2 cellular contexts compared by ENCODE assay signal in the genomic region with DNA sequence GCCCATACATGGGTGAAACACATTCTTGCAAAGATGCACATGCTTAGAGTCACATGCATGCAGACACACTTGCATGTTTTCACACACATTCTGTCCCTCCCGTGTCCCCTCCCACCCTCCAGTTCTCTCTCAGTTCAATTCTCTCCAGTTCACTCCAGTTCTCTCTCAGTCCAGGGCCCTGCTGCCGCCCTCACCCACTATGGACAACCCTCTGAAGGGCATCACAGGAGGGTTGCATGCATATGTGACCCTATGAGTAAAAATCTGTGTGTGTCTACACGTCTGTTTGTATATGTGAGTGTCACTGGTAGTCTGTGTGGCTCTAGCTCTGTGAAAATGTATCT.
TF ChIP-seq lines count a peak whose summit lies in the region.

No MANE protein-coding gene starts in this region.

TF ChIP-seq in HepG2, 621 proteins besides CTCF, POLR2A, EP300 and RAD21:
- TF ChIP-seq ZNF224 (CRISPR knock-in tag; IDR thresholded peaks at IDR 0.05) (no peak), POGZ (CRISPR knock-in tag; IDR thresholded peaks at IDR 0.05) (no peak), KLF6 (CRISPR knock-in tag; IDR thresholded peaks at IDR 0.05) (no peak), PHF5A (CRISPR knock-in tag; IDR thresholded peaks at IDR 0.05; ENCODE audit: low read depth, unreplicated experiment) (no peak), ZNF709 (CRISPR knock-in tag; IDR thresholded peaks at IDR 0.05) (no peak), HES4 (CRISPR knock-in tag; IDR thresholded peaks at IDR 0.05; ENCODE audit: borderline replicate concordance) (no peak), ZNF780A (CRISPR knock-in tag; IDR thresholded peaks at IDR 0.05) (no peak), SPEN (CRISPR knock-in tag; IDR thresholded peaks at IDR 0.05; ENCODE audit: low read depth) (no peak), ZNF3 (CRISPR knock-in tag; IDR thresholded peaks at IDR 0.05) (no peak), ZSCAN22 (CRISPR knock-in tag; IDR thresholded peaks at IDR 0.05) (no peak), SKI (IDR thresholded peaks at IDR 0.05; ENCODE audit: partially characterized antibody) (no peak), SNRNP70 (IDR thresholded peaks at IDR 0.05; ENCODE audit: low read depth, low read length) (no peak), CEBPG (CRISPR knock-in tag; IDR thresholded peaks at IDR 0.05) (no peak)
- TF ChIP-seq, protein P1, sequence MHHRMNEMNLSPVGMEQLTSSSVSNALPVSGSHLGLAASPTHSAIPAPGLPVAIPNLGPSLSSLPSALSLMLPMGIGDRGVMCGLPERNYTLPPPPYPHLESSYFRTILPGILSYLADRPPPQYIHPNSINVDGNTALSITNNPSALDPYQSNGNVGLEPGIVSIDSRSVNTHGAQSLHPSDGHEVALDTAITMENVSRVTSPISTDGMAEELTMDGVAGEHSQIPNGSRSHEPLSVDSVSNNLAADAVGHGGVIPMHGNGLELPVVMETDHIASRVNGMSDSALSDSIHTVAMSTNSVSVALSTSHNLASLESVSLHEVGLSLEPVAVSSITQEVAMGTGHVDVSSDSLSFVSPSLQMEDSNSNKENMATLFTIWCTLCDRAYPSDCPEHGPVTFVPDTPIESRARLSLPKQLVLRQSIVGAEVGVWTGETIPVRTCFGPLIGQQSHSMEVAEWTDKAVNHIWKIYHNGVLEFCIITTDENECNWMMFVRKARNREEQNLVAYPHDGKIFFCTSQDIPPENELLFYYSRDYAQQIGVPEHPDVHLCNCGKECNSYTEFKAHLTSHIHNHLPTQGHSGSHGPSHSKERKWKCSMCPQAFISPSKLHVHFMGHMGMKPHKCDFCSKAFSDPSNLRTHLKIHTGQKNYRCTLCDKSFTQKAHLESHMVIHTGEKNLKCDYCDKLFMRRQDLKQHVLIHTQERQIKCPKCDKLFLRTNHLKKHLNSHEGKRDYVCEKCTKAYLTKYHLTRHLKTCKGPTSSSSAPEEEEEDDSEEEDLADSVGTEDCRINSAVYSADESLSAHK (CRISPR knock-in tag; IDR thresholded peaks at IDR 0.05; ENCODE audit: borderline replicate concordance), result no peak
- TF ChIP-seq, protein P2, sequence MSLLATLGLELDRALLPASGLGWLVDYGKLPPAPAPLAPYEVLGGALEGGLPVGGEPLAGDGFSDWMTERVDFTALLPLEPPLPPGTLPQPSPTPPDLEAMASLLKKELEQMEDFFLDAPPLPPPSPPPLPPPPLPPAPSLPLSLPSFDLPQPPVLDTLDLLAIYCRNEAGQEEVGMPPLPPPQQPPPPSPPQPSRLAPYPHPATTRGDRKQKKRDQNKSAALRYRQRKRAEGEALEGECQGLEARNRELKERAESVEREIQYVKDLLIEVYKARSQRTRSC (CRISPR knock-in tag; IDR thresholded peaks at IDR 0.05; ENCODE audit: low read depth), result no peak
- TF ChIP-seq, protein P3, sequence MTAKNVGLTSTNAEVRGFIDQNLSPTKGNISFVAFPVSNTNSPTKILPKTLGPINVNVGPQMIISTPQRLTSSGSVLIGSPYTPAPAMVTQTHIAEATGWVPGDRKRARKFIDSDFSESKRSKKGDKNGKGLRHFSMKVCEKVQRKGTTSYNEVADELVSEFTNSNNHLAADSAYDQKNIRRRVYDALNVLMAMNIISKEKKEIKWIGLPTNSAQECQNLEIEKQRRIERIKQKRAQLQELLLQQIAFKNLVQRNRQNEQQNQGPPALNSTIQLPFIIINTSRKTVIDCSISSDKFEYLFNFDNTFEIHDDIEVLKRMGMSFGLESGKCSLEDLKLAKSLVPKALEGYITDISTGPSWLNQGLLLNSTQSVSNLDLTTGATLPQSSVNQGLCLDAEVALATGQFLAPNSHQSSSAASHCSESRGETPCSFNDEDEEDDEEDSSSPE (CRISPR knock-in tag; IDR thresholded peaks at IDR 0.05), result no peak
- TF ChIP-seq, protein P4, sequence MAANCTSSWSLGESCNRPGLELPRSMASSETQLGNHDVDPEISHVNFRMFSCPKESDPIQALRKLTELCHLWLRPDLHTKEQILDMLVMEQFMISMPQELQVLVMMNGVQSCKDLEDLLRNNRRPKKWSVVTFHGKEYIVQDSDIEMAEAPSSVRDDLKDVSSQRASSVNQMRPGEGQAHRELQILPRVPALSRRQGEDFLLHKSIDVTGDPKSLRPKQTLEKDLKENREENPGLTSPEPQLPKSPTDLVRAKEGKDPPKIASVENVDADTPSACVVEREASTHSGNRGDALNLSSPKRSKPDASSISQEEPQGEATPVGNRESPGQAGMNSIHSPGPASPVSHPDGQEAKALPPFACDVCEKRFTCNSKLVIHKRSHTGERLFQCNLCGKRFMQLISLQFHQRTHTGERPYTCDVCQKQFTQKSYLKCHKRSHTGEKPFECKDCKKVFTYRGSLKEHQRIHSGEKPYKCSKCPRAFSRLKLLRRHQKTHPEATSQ (CRISPR knock-in tag; IDR thresholded peaks at IDR 0.05; ENCODE audit: borderline replicate concordance), result no peak

TF ChIP-seq in neural cell, 6 proteins besides CTCF, POLR2A, EP300 and RAD21:
- TF ChIP-seq MXI1 (conservative IDR thresholded peaks at IDR 0.05; ENCODE audit: poor library complexity, severe bottlenecking) (no peak), SMC3 (conservative IDR thresholded peaks at IDR 0.05; ENCODE audit: poor library complexity) (no peak), EZH2 (IDR thresholded peaks at IDR 0.05; ENCODE audit: borderline replicate concordance, insufficient read depth, low read length, poor library complexity, severe bottlenecking) (no peak), POLR2AphosphoS5 (IDR thresholded peaks at IDR 0.05) (no peak), TAF1 (IDR thresholded peaks at IDR 0.05; ENCODE audit: low read depth) (no peak)
- TF ChIP-seq, protein P5, sequence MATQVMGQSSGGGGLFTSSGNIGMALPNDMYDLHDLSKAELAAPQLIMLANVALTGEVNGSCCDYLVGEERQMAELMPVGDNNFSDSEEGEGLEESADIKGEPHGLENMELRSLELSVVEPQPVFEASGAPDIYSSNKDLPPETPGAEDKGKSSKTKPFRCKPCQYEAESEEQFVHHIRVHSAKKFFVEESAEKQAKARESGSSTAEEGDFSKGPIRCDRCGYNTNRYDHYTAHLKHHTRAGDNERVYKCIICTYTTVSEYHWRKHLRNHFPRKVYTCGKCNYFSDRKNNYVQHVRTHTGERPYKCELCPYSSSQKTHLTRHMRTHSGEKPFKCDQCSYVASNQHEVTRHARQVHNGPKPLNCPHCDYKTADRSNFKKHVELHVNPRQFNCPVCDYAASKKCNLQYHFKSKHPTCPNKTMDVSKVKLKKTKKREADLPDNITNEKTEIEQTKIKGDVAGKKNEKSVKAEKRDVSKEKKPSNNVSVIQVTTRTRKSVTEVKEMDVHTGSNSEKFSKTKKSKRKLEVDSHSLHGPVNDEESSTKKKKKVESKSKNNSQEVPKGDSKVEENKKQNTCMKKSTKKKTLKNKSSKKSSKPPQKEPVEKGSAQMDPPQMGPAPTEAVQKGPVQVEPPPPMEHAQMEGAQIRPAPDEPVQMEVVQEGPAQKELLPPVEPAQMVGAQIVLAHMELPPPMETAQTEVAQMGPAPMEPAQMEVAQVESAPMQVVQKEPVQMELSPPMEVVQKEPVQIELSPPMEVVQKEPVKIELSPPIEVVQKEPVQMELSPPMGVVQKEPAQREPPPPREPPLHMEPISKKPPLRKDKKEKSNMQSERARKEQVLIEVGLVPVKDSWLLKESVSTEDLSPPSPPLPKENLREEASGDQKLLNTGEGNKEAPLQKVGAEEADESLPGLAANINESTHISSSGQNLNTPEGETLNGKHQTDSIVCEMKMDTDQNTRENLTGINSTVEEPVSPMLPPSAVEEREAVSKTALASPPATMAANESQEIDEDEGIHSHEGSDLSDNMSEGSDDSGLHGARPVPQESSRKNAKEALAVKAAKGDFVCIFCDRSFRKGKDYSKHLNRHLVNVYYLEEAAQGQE (IDR thresholded peaks at IDR 0.05; ENCODE audit: borderline replicate concordance), result no peak
